Comparison of ENCODE assay signal across 8 cellular contexts in genomic region chr9:137028013-137028280, GRCh38. TPM values are rescaled to one million over a fixed set of nuclear protein-coding genes. Genes with fewer than 3 reads are reported as not detected.
A peak's percentile ranks its signal among the peaks of the same experiment; 100 is the strongest.
DNase-seq lines count a peak whose midpoint lies in the region; ATAC-seq and TF ChIP-seq lines count a peak whose summit lies in the region.

A gene with protein sequence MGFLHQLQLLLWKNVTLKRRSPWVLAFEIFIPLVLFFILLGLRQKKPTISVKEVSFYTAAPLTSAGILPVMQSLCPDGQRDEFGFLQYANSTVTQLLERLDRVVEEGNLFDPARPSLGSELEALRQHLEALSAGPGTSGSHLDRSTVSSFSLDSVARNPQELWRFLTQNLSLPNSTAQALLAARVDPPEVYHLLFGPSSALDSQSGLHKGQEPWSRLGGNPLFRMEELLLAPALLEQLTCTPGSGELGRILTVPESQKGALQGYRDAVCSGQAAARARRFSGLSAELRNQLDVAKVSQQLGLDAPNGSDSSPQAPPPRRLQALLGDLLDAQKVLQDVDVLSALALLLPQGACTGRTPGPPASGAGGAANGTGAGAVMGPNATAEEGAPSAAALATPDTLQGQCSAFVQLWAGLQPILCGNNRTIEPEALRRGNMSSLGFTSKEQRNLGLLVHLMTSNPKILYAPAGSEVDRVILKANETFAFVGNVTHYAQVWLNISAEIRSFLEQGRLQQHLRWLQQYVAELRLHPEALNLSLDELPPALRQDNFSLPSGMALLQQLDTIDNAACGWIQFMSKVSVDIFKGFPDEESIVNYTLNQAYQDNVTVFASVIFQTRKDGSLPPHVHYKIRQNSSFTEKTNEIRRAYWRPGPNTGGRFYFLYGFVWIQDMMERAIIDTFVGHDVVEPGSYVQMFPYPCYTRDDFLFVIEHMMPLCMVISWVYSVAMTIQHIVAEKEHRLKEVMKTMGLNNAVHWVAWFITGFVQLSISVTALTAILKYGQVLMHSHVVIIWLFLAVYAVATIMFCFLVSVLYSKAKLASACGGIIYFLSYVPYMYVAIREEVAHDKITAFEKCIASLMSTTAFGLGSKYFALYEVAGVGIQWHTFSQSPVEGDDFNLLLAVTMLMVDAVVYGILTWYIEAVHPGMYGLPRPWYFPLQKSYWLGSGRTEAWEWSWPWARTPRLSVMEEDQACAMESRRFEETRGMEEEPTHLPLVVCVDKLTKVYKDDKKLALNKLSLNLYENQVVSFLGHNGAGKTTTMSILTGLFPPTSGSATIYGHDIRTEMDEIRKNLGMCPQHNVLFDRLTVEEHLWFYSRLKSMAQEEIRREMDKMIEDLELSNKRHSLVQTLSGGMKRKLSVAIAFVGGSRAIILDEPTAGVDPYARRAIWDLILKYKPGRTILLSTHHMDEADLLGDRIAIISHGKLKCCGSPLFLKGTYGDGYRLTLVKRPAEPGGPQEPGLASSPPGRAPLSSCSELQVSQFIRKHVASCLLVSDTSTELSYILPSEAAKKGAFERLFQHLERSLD (N-terminal part only) (minus strand): TSS chr9:137028237. CDS start chr9:137028140, 97 bp downstream.

- H3K56ac ChIP-seq in mesendoderm (ENCODE audit: low read length), result peak within 1 kb of the TSS; percentile 74

- no peak within 1 kb of the TSS for H4K8ac ChIP-seq in mesendoderm (ENCODE audit: low read depth, low read length)

- no peaks in the 10 kb centered on the region for H3K27me3 Mint-ChIP-seq in chondrocyte (ENCODE audit: low read depth)

- no peaks in the 10 kb centered on the region for H3K9me3 Mint-ChIP-seq in chondrocyte (ENCODE audit: low read depth)

- peaks cover 7% of the 10 kb centered on the region for H3K4me1 Mint-ChIP-seq in chondrocyte (ENCODE audit: low read depth)

- POLR2A ChIA-PET in AG04449 (lab: Yijun Ruan, JAX), result no interaction called here

- WGBS in mesendoderm (ENCODE audit: extremely low coverage, insufficient coverage, low lambda C conversion rate), result no CpG with 5 or more reads among the region's 45 CpGs
- WGBS in upper lobe of left lung, 2 donors, result no CpG with 5 or more reads among the region's 45 CpGs

- no peak for TF ChIP-seq POLR2A in upper lobe of left lung (IDR thresholded peaks at IDR 0.05)

- H2BK120ac ChIP-seq in mesendoderm (ENCODE audit: low read depth, low read length), result no peak within 1 kb of the TSS

- no peak for TF ChIP-seq EP300 in upper lobe of left lung (IDR thresholded peaks at IDR 0.05)

- H3K4me3 ChIP-seq in AG04449 (ENCODE audit: low read depth, low read length), result peak within 1 kb of the TSS; percentile 59
- H3K4me3 ChIP-seq in mesendoderm (ENCODE audit: low read length), result no peak within 1 kb of the TSS
- peak within 1 kb of the TSS; percentile 54 to 72 (median 70) for H3K4me3 ChIP-seq in upper lobe of left lung

- peak within 1 kb of the TSS; percentile 54 for H3K4me2 ChIP-seq in mesendoderm (ENCODE audit: low read length)

- H4K5ac ChIP-seq in mesendoderm (ENCODE audit: low read length), result no peak within 1 kb of the TSS

- H3K79me1 ChIP-seq in mesendoderm (ENCODE audit: low read length), result no peaks in the 10 kb centered on the region

- H2BK15ac ChIP-seq in mesendoderm (replicated peaks; ENCODE audit: low read depth), result no peak within 1 kb of the TSS

- H3K23ac ChIP-seq in mesendoderm (ENCODE audit: low read length), result no peak within 1 kb of the TSS

- no peak for DNase-seq in AG04449 (ENCODE audit: low read depth, low spot score)
- DNase-seq in LHCN-M2 (ENCODE audit: low read depth), result no peak
- no peak for DNase-seq in chondrocyte (ENCODE audit: low spot score)
- DNase-seq in mesendoderm, result no peak
- no peak for DNase-seq in upper lobe of left lung
- DNase-seq in epidermal melanocyte (ENCODE audit: insufficient read length, low spot score), result no peak

- H3K4ac ChIP-seq in mesendoderm (ENCODE audit: low read depth, low read length), result no peak within 1 kb of the TSS

- H3K27me3 ChIP-seq in mesendoderm (ENCODE audit: insufficient read depth, low read length, poor library complexity), result no peaks in the 10 kb centered on the region
- H3K27me3 ChIP-seq in upper lobe of left lung, result no peaks in the 10 kb centered on the region

- H3K9ac ChIP-seq in mesendoderm (ENCODE audit: low read length), result peak within 1 kb of the TSS; percentile 57

- no peak within 1 kb of the TSS for H3K18ac ChIP-seq in mesendoderm (ENCODE audit: low read length)

- no peaks in the 10 kb centered on the region for H3K9me3 ChIP-seq in upper lobe of left lung

- no peak within 1 kb of the TSS for H2AK5ac ChIP-seq in mesendoderm (ENCODE audit: low read length)

- H3K4me1 ChIP-seq in mesendoderm (ENCODE audit: control insufficient read depth, low read depth, low read length) (no peaks in the 10 kb centered on the region), upper lobe of left lung (peaks cover 30 to 63% (median 46%) of the 10 kb centered on the region in 4 donors)

- peak within 1 kb of the TSS; percentile 17 for H3K27ac Mint-ChIP-seq in chondrocyte (ENCODE audit: unreplicated experiment)

- ATAC-seq in upper lobe of left lung (ENCODE audit: low FRiP score in 2 of 2) (no peak), GM21825 (IDR thresholded peaks at IDR 0.05; ENCODE audit: unreplicated experiment) (no peak), GM18909 (IDR thresholded peaks at IDR 0.05; ENCODE audit: poor library complexity, unreplicated experiment) (no peak)

- TF ChIP-seq CTCF in AG04449 (IDR thresholded peaks at IDR 0.05; ENCODE audit: insufficient read depth, low read length, missing control alignments) (no peak), chondrocyte (IDR thresholded peaks at IDR 0.05) (no peak), upper lobe of left lung (IDR thresholded peaks at IDR 0.05) (no peak)

- H3K27ac ChIP-seq in mesendoderm (ENCODE audit: low read depth, low read length), result no peak within 1 kb of the TSS
- H3K27ac ChIP-seq in upper lobe of left lung, result peak within 1 kb of the TSS in 3 of 4 donors; percentile 50 to 79 (median 78)

- no peaks in the 10 kb centered on the region for H3K79me2 ChIP-seq in mesendoderm (ENCODE audit: control insufficient read depth, insufficient read depth, low read length)

- no peak within 1 kb of the TSS for H2BK5ac ChIP-seq in mesendoderm (ENCODE audit: low read length)

- H3K36me3 ChIP-seq in mesendoderm (ENCODE audit: control insufficient read depth, insufficient read depth, low read length), result no peaks in the 10 kb centered on the region
- H3K36me3 ChIP-seq in upper lobe of left lung, result no peaks in the 10 kb centered on the region

- no peaks in the 10 kb centered on the region for H3K36me3 Mint-ChIP-seq in chondrocyte (ENCODE audit: low read depth)

- peak within 1 kb of the TSS; percentile 74 for H3K4me3 Mint-ChIP-seq in chondrocyte (ENCODE audit: unreplicated experiment)

- CTCF ChIA-PET in AG04449 (lab: Yijun Ruan, JAX), result interaction anchor here (1.0 to 14.2 kb wide), 18 partner anchors 7 to 240 kb away, joined by 3 to 310 read pairs (median 14); partner anchors contain the start of genes C8G, CLIC3, ENTPD2 and NPDC1

RNA-seq across cellular contexts. Expression of the gene that starts here (rescaled TPM):
- total RNA-seq in LHCN-M2 (2014; rRNA removed) (13.2 and 15.5 TPM in 2 replicates), chondrocyte (55.3 to 62.4 TPM (median 59.1 TPM) in 3 replicates), upper lobe of left lung (10 to 100 TPM; 14.7 to 49.2 (median 29.6) TPM)
- 18.7 TPM for polyA plus RNA-seq in LHCN-M2 (2012)
- polyA plus RNA-seq in mesendoderm (2013, experiment 1 of 2), result 1.8 TPM
- 2.0 TPM for polyA plus RNA-seq in mesendoderm (2013, experiment 2 of 2)
